Comparison of ENCODE assay signal across 1 cellular context in the genomic region with DNA sequence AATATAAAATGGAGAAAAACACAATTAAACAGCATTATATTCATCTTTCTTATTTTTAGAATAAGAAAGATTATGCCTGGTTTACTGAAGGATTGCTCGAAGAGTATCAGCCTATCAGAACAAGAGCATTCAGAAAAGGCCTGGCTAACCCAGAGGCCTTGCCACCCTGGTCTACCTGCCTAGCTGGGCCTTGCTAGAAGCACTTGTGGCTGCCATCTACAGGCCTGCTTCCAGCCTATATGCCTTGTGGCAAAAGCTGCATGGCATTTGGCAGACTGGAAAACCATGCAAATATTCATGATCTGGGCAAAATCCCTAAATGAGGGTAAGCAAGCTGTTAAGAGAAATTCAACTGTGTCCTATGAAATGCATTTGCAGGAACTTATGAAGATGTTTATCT.
TF ChIP-seq lines count a peak whose summit lies in the region.

No MANE protein-coding gene starts in this region.

TF ChIP-seq in SK-N-SH, 30 proteins besides CTCF, POLR2A, EP300 and RAD21 (continued from another document):
- TF ChIP-seq, protein P1, sequence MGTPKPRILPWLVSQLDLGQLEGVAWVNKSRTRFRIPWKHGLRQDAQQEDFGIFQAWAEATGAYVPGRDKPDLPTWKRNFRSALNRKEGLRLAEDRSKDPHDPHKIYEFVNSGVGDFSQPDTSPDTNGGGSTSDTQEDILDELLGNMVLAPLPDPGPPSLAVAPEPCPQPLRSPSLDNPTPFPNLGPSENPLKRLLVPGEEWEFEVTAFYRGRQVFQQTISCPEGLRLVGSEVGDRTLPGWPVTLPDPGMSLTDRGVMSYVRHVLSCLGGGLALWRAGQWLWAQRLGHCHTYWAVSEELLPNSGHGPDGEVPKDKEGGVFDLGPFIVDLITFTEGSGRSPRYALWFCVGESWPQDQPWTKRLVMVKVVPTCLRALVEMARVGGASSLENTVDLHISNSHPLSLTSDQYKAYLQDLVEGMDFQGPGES (IDR thresholded peaks at IDR 0.05; ENCODE audit: low read depth, low read length): no peak
- TF ChIP-seq SMC3 (IDR thresholded peaks at IDR 0.05; ENCODE audit: low read depth, low read length) (no peak), NRF1 (IDR thresholded peaks at IDR 0.05; ENCODE audit: low read depth, low read length) (no peak), RFX5 (IDR thresholded peaks at IDR 0.05; ENCODE audit: low read length) (no peak)
